Comparison of ENCODE assay signal across 8 cellular contexts in genomic region chr13:28532226-28533048, GRCh38. TPM values are rescaled to one million over a fixed set of nuclear protein-coding genes. Genes with fewer than 3 reads are reported as not detected.
A peak's percentile ranks its signal among the peaks of the same experiment; 100 is the strongest.
DNase-seq lines count a peak whose midpoint lies in the region; ATAC-seq and TF ChIP-seq lines count a peak whose summit lies in the region.

No MANE protein-coding gene starts in this region.

- 1 to 3% (median 1%) methylated on average over 58 to 105 of the region's 105 CpGs for WGBS in spleen, 5 donors

- H3K36me3 ChIP-seq in adipocyte (ENCODE audit: control insufficient read depth, insufficient read depth, low read length, severe bottlenecking) (no peaks in the 10 kb centered on the region), spleen (no peaks in the 10 kb centered on the region)

- no peak for ATAC-seq in HG02571 (IDR thresholded peaks at IDR 0.05; ENCODE audit: unreplicated experiment)

- no peak overlapping the region for H3K9ac ChIP-seq in adipocyte (ENCODE audit: low read length)

- H3K4me3 ChIP-seq in adipocyte (ENCODE audit: low read length) (peak overlapping the region; percentile 67), spleen (peak overlapping the region; percentile 16 to 72 (median 43))

- intact Hi-C loops in spleen (cut with DNase I; ENCODE audit: low total_unique reads) = no loop called here

- TF ChIP-seq CTCF in spleen (IDR thresholded peaks at IDR 0.05 in 8 of 11, conservative IDR thresholded peaks at IDR 0.05 in 3 of 11) = no peak

- H3K27ac ChIP-seq in spleen = peak overlapping the region in 7 of 8 donors; percentile 51 to 80 (median 72)

- H3K4me1 ChIP-seq in adipocyte (ENCODE audit: control insufficient read depth, insufficient read depth, low read length) (peaks cover 27% of the 10 kb centered on the region), spleen (peaks cover 4 to 43% (median 35%) of the 10 kb centered on the region in 6 donors)

- H3K9me3 ChIP-seq in adipocyte (ENCODE audit: control insufficient read depth, low read length) (peaks cover 2% of the 10 kb centered on the region), spleen (peaks cover 0 to 13% (median 6%) of the 10 kb centered on the region in 8 donors)

- DNase-seq in activated gamma-delta T cell (lab: John Stamatoyannopoulos, UW) (peak; percentile 10), activated gamma-delta T cell treated with Interleukin-2 at 50 U/mL for 16 hours (no peak), adipocyte (ENCODE audit: low read depth) (peak; percentile 62), iPS-NIHi7 (ENCODE audit: extremely low spot score) (peak; percentile 45), spleen (peak; percentile 81), NCI-H1105 treated with DMSO at 0.1 percent for 48 hours (lab: John Stamatoyannopoulos, UW) (no peak), LoVo (ENCODE audit: low spot score) (no peak)

- no peak for TF ChIP-seq POLR2A in spleen (IDR thresholded peaks at IDR 0.05)

- H3K27me3 ChIP-seq in adipocyte (replicated peaks; ENCODE audit: control insufficient read depth, insufficient read depth, low read length) = peaks cover 16% of the 10 kb centered on the region
- peaks cover 0 to 84% (median 49%) of the 10 kb centered on the region in 7 donors for H3K27me3 ChIP-seq in spleen (replicated peaks in 1 of 7)

RNA-seq across cellular contexts. Expression of gene FLT1, which starts 37.5 kb away (rescaled TPM):
- 10 to 100 TPM; 48.8 to 70.6 (median 61.1) TPM for total RNA-seq in spleen
- polyA plus RNA-seq in spleen = 1 to 10 TPM; 1.2 to 4.2 (median 3.5) TPM

Comparison
In these comparisons a context has a peak if more than half of its experiments do, and no peak if none do; other contexts are left out.
1. DNase-seq: peak in activated gamma-delta T cell (single experiment), adipocyte (single experiment), iPS-NIHi7 (single experiment) and spleen (single experiment); none in activated gamma-delta T cell treated with Interleukin-2 at 50 U/mL for 16 hours (single experiment), NCI-H1105 treated with DMSO at 0.1 percent for 48 hours (single experiment) and LoVo (single experiment).